ENCODE assay signal across 8 cellular contexts in genomic region chr9:112753725-112754124, GRCh38. TPM values are rescaled to one million over a fixed set of nuclear protein-coding genes. Genes with fewer than 3 reads are reported as not detected.
DNase-seq lines count a peak whose midpoint lies in the region; ATAC-seq and TF ChIP-seq lines count a peak whose summit lies in the region.

No MANE protein-coding gene starts in this region.

- 13 to 48% methylated on average over 1 to 2 of the region's 2 CpGs for WGBS in esophagus squamous epithelium, 2 donors

- TF ChIP-seq POLR2A in esophagus squamous epithelium (IDR thresholded peaks at IDR 0.05), result no peak

- H3K9me3 ChIP-seq in esophagus squamous epithelium, result no peaks in the 10 kb centered on the region

- no peaks in the 10 kb centered on the region for H3K36me3 ChIP-seq in esophagus squamous epithelium

- no peak for TF ChIP-seq CTCF in esophagus squamous epithelium (IDR thresholded peaks at IDR 0.05)

- no peak overlapping the region for H3K4me3 ChIP-seq in esophagus squamous epithelium

- ATAC-seq in HG03280 (IDR thresholded peaks at IDR 0.05; ENCODE audit: unreplicated experiment) (no peak), HG02798 (IDR thresholded peaks at IDR 0.05; ENCODE audit: poor library complexity, unreplicated experiment) (no peak)

- DNase-seq in NK-92 treated with Interleukin-12 subunit alpha and Interleukin-12 subunit beta, amount 100 ng/mL, for 24 hours (lab: John Stamatoyannopoulos, UW), result peak; percentile 28
- DNase-seq in NK-92 (lab: John Stamatoyannopoulos, UW; ENCODE audit: unreplicated experiment) (no peak), SW 1271 (lab: John Stamatoyannopoulos, UW) (peak; percentile 15 to 65), esophagus squamous epithelium (lab: John Stamatoyannopoulos, UW) (no peak), NAMALWA (ENCODE audit: low spot score) (no peak)
- DNase-seq in stimulated activated CD8-positive, alpha-beta memory T cell treated with anti-CD3 and anti-CD28 coated beads, Interleukin-4, amount 100 ng/mL, for 48 hours, result peak; percentile 50

- peak overlapping the region in 3 of 4 donors; percentile 21 to 74 (median 42) for H3K27ac ChIP-seq in esophagus squamous epithelium

- H3K27me3 ChIP-seq in esophagus squamous epithelium, result no peaks in the 10 kb centered on the region

- intact Hi-C loops in esophagus squamous epithelium (cut with DNase I), result no loop called here

- H3K4me1 ChIP-seq in esophagus squamous epithelium, result peaks cover 29 to 82% (median 47%) of the 10 kb centered on the region in 3 donors

RNA-seq across cellular contexts. Expression of gene SNX30, which starts 3.2 kb away (rescaled TPM):
- total RNA-seq in esophagus squamous epithelium, result 10 to 100 TPM in 1 of 4 donors, 1 to 10 TPM in 3; 4.8 to 10.2 (median 9.3) TPM

RNA-seq across cellular contexts. Expression of gene INIP, which starts 35.8 kb away (rescaled TPM):
- 10 to 100 TPM in 3 of 4 donors, 1 to 10 TPM in 1; 8.1 to 14.9 (median 12.5) TPM for total RNA-seq in esophagus squamous epithelium

Comparison
In these comparisons a context has a peak if more than half of its experiments do, and no peak if none do; other contexts are left out.
1. DNase-seq: peak in NK-92 treated with Interleukin-12 subunit alpha and Interleukin-12 subunit beta, amount 100 ng/mL, for 24 hours (single experiment), SW 1271 (2 of 2) and stimulated activated CD8-positive, alpha-beta memory T cell treated with anti-CD3 and anti-CD28 coated beads, Interleukin-4, amount 100 ng/mL, for 48 hours (single experiment); none in NK-92 (single experiment), esophagus squamous epithelium (single experiment) and NAMALWA (single experiment).